15 cellular contexts compared by ENCODE assay signal in genomic region chr5:136033848-136034247, GRCh38. TPM values are rescaled to one million over a fixed set of nuclear protein-coding genes. Genes with fewer than 3 reads are reported as not detected.
A peak's percentile ranks its signal among the peaks of the same experiment; 100 is the strongest.
DNase-seq lines count a peak whose midpoint lies in the region; TF ChIP-seq lines count a peak whose summit lies in the region.
"Had no signal": no experiment of that assay in that cellular context is flagged by ENCODE, and none has a peak within 500 bp of the region (broad histone marks: within the 10 kb centered on the region; RNA-seq: fewer than 3 reads in every experiment).

No MANE protein-coding gene starts in this region.

- H3K4me2 ChIP-seq in neural progenitor cell, result no peak overlapping the region

- H2AFZ ChIP-seq in neural progenitor cell (replicated peaks), result no peak overlapping the region

- H3K9ac ChIP-seq in neural progenitor cell, result no peak overlapping the region

- DNase-seq in NCI-H345 (lab: John Stamatoyannopoulos, UW) (peak; percentile 48), NCI-H345 treated with DMSO at 0.1 percent for 48 hours (lab: John Stamatoyannopoulos, UW; ENCODE audit: unreplicated experiment) (no peak), amniotic epithelial cell (ENCODE audit: low read depth) (peak; percentile 54), islet precursor cell (peak; percentile 11), type B pancreatic cell (ENCODE audit: extremely low spot score, unreplicated experiment) (no peak), D341Med (ENCODE audit: low spot score) (no peak), neural progenitor cell (ENCODE audit: low spot score) (no peak), GDM1 (lab: John Stamatoyannopoulos, UW) (no peak)
- DNase-seq: activated CD4-positive, alpha-beta T cell treated with anti-CD3 and anti-CD28 coated beads for 4 hours; activated T-cell treated with anti-CD3 and anti-CD28 coated beads, Interleukin-2, amount 50 U/mL, for 1 hour; left colon; NCI-H1694; SIG-M5; stimulated activated CD4-positive, alpha-beta T cell treated with anti-CD3 and anti-CD28 coated beads, Interleukin-15, amount 100 ng/mL, for 24 hours; T1000 had no signal

- H3K4me3 Mint-ChIP-seq in type B pancreatic cell (no peak overlapping the region), neural progenitor cell (no peak overlapping the region)

- no peak overlapping the region for H3K27ac ChIP-seq in neural progenitor cell

- TF ChIP-seq CTCF in type B pancreatic cell (conservative IDR thresholded peaks at IDR 0.05), result no peak
- no peak for TF ChIP-seq CTCF in neural progenitor cell (IDR thresholded peaks at IDR 0.05)

- no peak overlapping the region for H3K4me3 ChIP-seq in neural progenitor cell

- H3K79me2 ChIP-seq in neural progenitor cell (ENCODE audit: low read depth), result no peaks in the 10 kb centered on the region

- peaks cover 56% of the 10 kb centered on the region for H3K27me3 Mint-ChIP-seq in type B pancreatic cell
- peaks cover 15% of the 10 kb centered on the region for H3K27me3 Mint-ChIP-seq in neural progenitor cell (ENCODE audit: insufficient read depth, low read depth)

- no peaks in the 10 kb centered on the region for H3K36me3 ChIP-seq in neural progenitor cell

- no peaks in the 10 kb centered on the region for H4K20me1 ChIP-seq in neural progenitor cell (ENCODE audit: low read depth)

- H3K27me3 ChIP-seq in neural progenitor cell, result peaks cover 17% of the 10 kb centered on the region

- H3F3A ChIP-seq in neural progenitor cell (ENCODE audit: low read depth), result no peaks in the 10 kb centered on the region

- H3K9me3 ChIP-seq in neural progenitor cell (ENCODE audit: low read depth), result no peaks in the 10 kb centered on the region

- H3K36me3 Mint-ChIP-seq in type B pancreatic cell, result peaks cover 28% of the 10 kb centered on the region
- H3K36me3 Mint-ChIP-seq in neural progenitor cell, result no peaks in the 10 kb centered on the region

- H3K27ac Mint-ChIP-seq in type B pancreatic cell, result peak overlapping the region; percentile 28
- H3K27ac Mint-ChIP-seq in neural progenitor cell, result no peak overlapping the region

- H3K4me1 Mint-ChIP-seq in type B pancreatic cell (ENCODE audit: unreplicated experiment) (peaks cover 40% of the 10 kb centered on the region), neural progenitor cell (peaks cover 21% of the 10 kb centered on the region)

- H3K4me1 ChIP-seq in neural progenitor cell, result peaks cover 19% of the 10 kb centered on the region

- no peaks in the 10 kb centered on the region for H3K9me3 Mint-ChIP-seq in type B pancreatic cell
- no peaks in the 10 kb centered on the region for H3K9me3 Mint-ChIP-seq in neural progenitor cell

RNA-seq across cellular contexts. Expression of gene TGFBI, which starts 5.1 kb away (rescaled TPM):
- total RNA-seq in type B pancreatic cell (ENCODE audit: low replicate concordance), result 71.4 and 302 TPM in 2 replicates
- 9.5 and 16.4 TPM in 2 replicates for total RNA-seq in neural progenitor cell (ENCODE audit: low replicate concordance)

Comparison
In these comparisons a context has a peak if more than half of its experiments do, and no peak if none do; other contexts are left out.
1. DNase-seq: peak in NCI-H345 (single experiment), amniotic epithelial cell (single experiment) and islet precursor cell (single experiment); none in NCI-H345 treated with DMSO at 0.1 percent for 48 hours (single experiment), type B pancreatic cell (single experiment), D341Med (single experiment), neural progenitor cell (single experiment) and GDM1 (single experiment).